ENCODE assay signal across 18 cellular contexts in genomic region chr13:47837104-47837880, GRCh38.
DNase-seq lines count a peak whose midpoint lies in the region; ATAC-seq, FAIRE-seq and TF ChIP-seq lines count a peak whose summit lies in the region.
"Had no signal": no experiment of that assay in that cellular context is flagged by ENCODE, and none has a peak within 500 bp of the region (broad histone marks: within the 10 kb centered on the region; RNA-seq: fewer than 3 reads in every experiment).

No MANE protein-coding gene starts in this region.

- intact Hi-C loops in ascending aorta (cut with DNase I): no loop called here

- 80% methylated on average over 4 of the region's 5 CpGs for WGBS in HUES64

- H3K9ac ChIP-seq in HUES64 (ENCODE audit: low read depth, low read length): no peak overlapping the region
- H3K9ac ChIP-seq: BLaER1 treated with 17β-estradiol and CSF1 and Interleukin-3, amounts not matched to agents 10 nM and 100 nM had no signal

- H3K4me3 ChIP-seq in HUES64 (ENCODE audit: low read length) (no peak overlapping the region), ascending aorta (no peak overlapping the region)
- H3K4me3 ChIP-seq: BLaER1 treated with 17β-estradiol and CSF1 and Interleukin-3, amounts not matched to agents 10 nM and 100 nM; GM12878 had no signal

- H3K36me3 Mint-ChIP-seq in WTC11: no peaks in the 10 kb centered on the region
- no peaks in the 10 kb centered on the region for H3K36me3 Mint-ChIP-seq in memory B cell
- H3K36me3 Mint-ChIP-seq: CD8-positive, alpha-beta T cell; IgD-negative memory B cell had no signal

- peaks cover 19% of the 10 kb centered on the region for H3K4me1 Mint-ChIP-seq in WTC11
- no peaks in the 10 kb centered on the region for H3K4me1 Mint-ChIP-seq in memory B cell

- DNase-seq in WTC11 (ENCODE audit: low spot score): no peak
- no peak for DNase-seq in memory B cell (ENCODE audit: low spot score in 2 of 2)
- DNase-seq in SHP77 treated with DMSO at 0.1 percent for 48 hours (lab: John Stamatoyannopoulos, UW): no peak
- no peak for DNase-seq in frontal cortex (ENCODE audit: low spot score in 2 of 2)
- DNase-seq in ascending aorta (ENCODE audit: low spot score in 2 of 2): no peak
- DNase-seq: Calu3; CD8-positive, alpha-beta T cell; DMS79 treated with DMSO at 0.1 percent for 48 hours; HCEC 1CT had no signal

- ATAC-seq in WTC11 (peak; percentile 60), memory B cell (ENCODE audit: low read depth) (no peak), HG03571 (IDR thresholded peaks at IDR 0.05; ENCODE audit: unreplicated experiment) (no peak)
- ATAC-seq: CD8-positive, alpha-beta T cell; GM12878; HepG2 had no signal

- no peaks in the 10 kb centered on the region for H3K9me3 Mint-ChIP-seq in WTC11
- no peaks in the 10 kb centered on the region for H3K9me3 Mint-ChIP-seq in memory B cell
- H3K9me3 Mint-ChIP-seq: CD8-positive, alpha-beta T cell; IgD-negative memory B cell had no signal

- H3K27ac ChIP-seq in HUES64 (ENCODE audit: low read depth, low read length) (peak overlapping the region; percentile 65; the same call in 1 of the 2 replicates), ascending aorta (no peak overlapping the region)
- H3K27ac ChIP-seq: BLaER1 treated with 17β-estradiol and CSF1 and Interleukin-3, amounts not matched to agents 10 nM and 100 nM had no signal

- H3K27me3 ChIP-seq in HUES64 (ENCODE audit: insufficient read depth, low read length) (no peaks in the 10 kb centered on the region), ascending aorta (no peaks in the 10 kb centered on the region)
- H3K27me3 ChIP-seq: BLaER1 treated with 17β-estradiol and CSF1 and Interleukin-3, amounts not matched to agents 10 nM and 100 nM had no signal

- H3K4me1 ChIP-seq in HUES64 (ENCODE audit: insufficient read depth, low read length) (peaks cover 20% of the 10 kb centered on the region), ascending aorta (no peaks in the 10 kb centered on the region)

- no peak overlapping the region for H3K27ac Mint-ChIP-seq in WTC11
- H3K27ac Mint-ChIP-seq in memory B cell: no peak overlapping the region
- H3K27ac Mint-ChIP-seq: B cell; CD8-positive, alpha-beta T cell; IgD-negative memory B cell had no signal

- POLR2A ChIA-PET in WTC11 (lab: Charles Lee): interaction anchor here (1.1 kb wide), 1 partner anchor 200 kb away, joined by 3 read pairs; the partner anchor contains the start of gene NUDT15

- no peaks in the 10 kb centered on the region for H3K27me3 Mint-ChIP-seq in WTC11 (ENCODE audit: low read depth)
- H3K27me3 Mint-ChIP-seq in memory B cell: peaks cover 4% of the 10 kb centered on the region
- H3K27me3 Mint-ChIP-seq: B cell had no signal

- H3K9me3 ChIP-seq in HUES64 (ENCODE audit: insufficient read depth, low read depth, low read length) (no peaks in the 10 kb centered on the region), ascending aorta (no peaks in the 10 kb centered on the region)

- FAIRE-seq in frontal cortex (lab: Jason Lieb, UNC): no peak
- FAIRE-seq: GM12878, H54, HepG2, HTR-8/SVneo had no signal

- no peak overlapping the region for H3K4me3 Mint-ChIP-seq in WTC11
- peak overlapping the region; percentile 1 for H3K4me3 Mint-ChIP-seq in memory B cell
- H3K4me3 Mint-ChIP-seq: B cell; CD8-positive, alpha-beta T cell had no signal

- CTCF ChIA-PET in WTC11 (lab: Charles Lee): no interaction called here

- H3K36me3 ChIP-seq in HUES64 (ENCODE audit: insufficient read depth, low read length) (no peaks in the 10 kb centered on the region), ascending aorta (no peaks in the 10 kb centered on the region)
- H3K36me3 ChIP-seq: BLaER1 treated with 17β-estradiol and CSF1 and Interleukin-3, amounts not matched to agents 10 nM and 100 nM had no signal

- no peak for TF ChIP-seq CTCF in WTC11 (IDR thresholded peaks at IDR 0.05)
- TF ChIP-seq CTCF in ascending aorta (IDR thresholded peaks at IDR 0.05): no peak

TF ChIP-seq in WTC11, 78 proteins besides CTCF, POLR2A, EP300 and RAD21:
- TF ChIP-seq KAT7 (CRISPR knock-in tag; IDR thresholded peaks at IDR 0.05; ENCODE audit: borderline replicate concordance) (no peak), GTF2I (CRISPR knock-in tag; conservative IDR thresholded peaks at IDR 0.05) (no peak), OVOL2 (CRISPR knock-in tag; IDR thresholded peaks at IDR 0.05; ENCODE audit: borderline replicate concordance) (no peak), ZNF263 (CRISPR knock-in tag; IDR thresholded peaks at IDR 0.05; ENCODE audit: low read depth) (no peak), FOXP4 (CRISPR knock-in tag; IDR thresholded peaks at IDR 0.05) (no peak), ZNF219 (CRISPR knock-in tag; IDR thresholded peaks at IDR 0.05; ENCODE audit: borderline replicate concordance) (no peak), AR (CRISPR knock-in tag; IDR thresholded peaks at IDR 0.05) (no peak)
